ENCODE assay signal across 8 cellular contexts in the genomic region with DNA sequence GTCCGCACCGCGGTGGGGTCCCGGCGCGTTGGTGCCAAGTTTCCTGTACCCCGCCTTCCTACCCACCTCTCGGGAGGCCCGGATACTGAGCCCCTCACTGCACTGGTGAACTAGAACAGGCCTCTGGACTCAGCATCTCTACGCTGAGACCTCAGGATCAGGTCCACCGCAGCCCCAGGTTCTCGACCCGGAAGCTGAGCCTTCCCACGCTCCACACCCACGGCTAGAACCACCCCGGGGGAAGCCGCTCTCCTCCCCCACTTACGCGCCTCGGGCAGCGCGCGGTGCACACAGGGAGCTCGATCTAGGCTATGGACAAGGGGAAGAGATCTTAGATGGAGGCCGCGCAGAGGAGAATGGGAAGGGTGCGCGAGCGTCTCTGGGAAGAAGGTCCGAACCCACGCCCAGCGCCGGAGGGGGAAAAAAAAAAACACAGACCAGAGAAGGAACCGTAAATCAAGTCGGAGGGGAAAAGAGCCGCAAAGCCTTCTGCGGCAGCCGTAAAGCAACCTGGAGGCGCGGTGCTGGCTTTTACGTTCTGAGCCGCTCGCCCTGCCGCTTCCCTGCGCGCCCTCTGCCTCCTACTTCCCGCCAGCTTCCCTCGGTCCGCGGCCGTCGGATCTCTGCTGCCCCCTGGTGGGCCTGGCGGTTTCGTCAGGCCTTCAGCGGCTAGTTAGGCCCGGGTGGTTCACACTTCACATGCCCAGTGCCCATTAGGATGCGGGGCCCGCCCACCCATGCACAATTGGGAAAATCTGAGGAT. TPM values are rescaled to one million over a fixed set of nuclear protein-coding genes. Genes with fewer than 3 reads are reported as not detected.
A peak's percentile ranks its signal among the peaks of the same experiment; 100 is the strongest.
DNase-seq lines count a peak whose midpoint lies in the region; ATAC-seq and TF ChIP-seq lines count a peak whose summit lies in the region.

A gene (minus strand): TSS at position 358 of the 763 bp plus-strand sequence. CDS start 16,636 bp downstream, outside the sequence.

- H3K27me3 ChIP-seq in BE2C: no peaks in the 10 kb centered on the region
- no peaks in the 10 kb centered on the region for H3K27me3 ChIP-seq in colonic mucosa
- H3K27me3 ChIP-seq in layer of hippocampus (ENCODE audit: control insufficient read depth, insufficient read depth, low read length): no peaks in the 10 kb centered on the region

- H3K27ac ChIP-seq in colonic mucosa (peak within 1 kb of the TSS; percentile 98), layer of hippocampus (ENCODE audit: low read depth, low read length) (peak within 1 kb of the TSS; percentile 90)

- H3K9me3 ChIP-seq in BE2C (no peaks in the 10 kb centered on the region), colonic mucosa (no peaks in the 10 kb centered on the region)

- TF ChIP-seq CTCF in BE2C (IDR thresholded peaks at IDR 0.05; ENCODE audit: low read depth, low read length): peak; percentile 87
- TF ChIP-seq CTCF in colonic mucosa (IDR thresholded peaks at IDR 0.05): peak; percentile 98

- ATAC-seq in HG03457 (IDR thresholded peaks at IDR 0.05; ENCODE audit: unreplicated experiment): peak; percentile 80

- peak; percentile 98 for DNase-seq in BE2C
- DNase-seq in GM19238 (ENCODE audit: insufficient read length, low spot score): peak; percentile 71
- DNase-seq in NCI-H524 treated with DMSO at 0.1 percent for 48 hours (lab: John Stamatoyannopoulos, UW): peak; percentile 94
- peak; percentile 99 for DNase-seq in activated CD4-positive, alpha-beta T cell treated with anti-CD3 and anti-CD28 coated beads for 48 hours
- DNase-seq in colonic mucosa: peak; percentile 98
- DNase-seq in stimulated activated CD4-positive, alpha-beta T cell treated with anti-CD3 and anti-CD28 coated beads, Interleukin-1b, Interleukin-23, amount 100 ng/mL, for 48 hours: peak; percentile 97

- peaks cover 2% of the 10 kb centered on the region; the same call in 1 of the 2 replicates for H3K4me1 ChIP-seq in BE2C
- no peaks in the 10 kb centered on the region for H3K4me1 ChIP-seq in colonic mucosa

- H3K36me3 ChIP-seq in BE2C (no peaks in the 10 kb centered on the region), colonic mucosa (no peaks in the 10 kb centered on the region)

- peak within 1 kb of the TSS; percentile 83 to 98 for H3K9ac ChIP-seq in colonic mucosa (ENCODE audit: low read depth in 2 of 2, low read length in 2 of 2)

- H3K4me3 ChIP-seq in BE2C (ENCODE audit: low read depth, low read length) (peak within 1 kb of the TSS; percentile 92), colonic mucosa (peak within 1 kb of the TSS; percentile 84)

- intact Hi-C loops in colonic mucosa (cut with DNase I): loop anchor here (5.0 to 10.0 kb wide), 3 partner anchors 135 to 382 kb away; no protein-coding TSS in a partner anchor

RNA-seq across cellular contexts. Expression of the gene that starts here (rescaled TPM):
- 16.0 TPM for polyA plus RNA-seq in BE2C (2012; ENCODE audit: insufficient read depth, insufficient read length, low read depth)
- total RNA-seq in colonic mucosa: 10 to 100 TPM; 19.4 to 28.8 TPM

Comparison
In these comparisons a context has a peak if more than half of its experiments do, and no peak if none do; other contexts are left out.
1. Peak in every context shown above with its lines: DNase-seq, ATAC-seq, H3K4me3 ChIP-seq and H3K27ac ChIP-seq.